19 cellular contexts compared by ENCODE assay signal in genomic region chr11:115618428-115618827, GRCh38.
"Had no signal": no experiment of that assay in that cellular context is flagged by ENCODE, and none has a peak within 500 bp of the region (broad histone marks: within the 10 kb centered on the region; RNA-seq: fewer than 3 reads in every experiment).

No MANE protein-coding gene starts in this region.

- H3K36me3 ChIP-seq: gastroesophageal sphincter, heart right ventricle, tibial artery, uterus had no signal

- ATAC-seq: gastroesophageal sphincter; stimulated activated naive CD8-positive, alpha-beta T cell treated with anti-CD3 and anti-CD28 coated beads, Interleukin-15, Interleukin-2, amounts not matched to agents 100 U/mL and 50 U/mL, for 24 hours had no signal

- H3K4me3 ChIP-seq: gastroesophageal sphincter, heart right ventricle, tibial artery, uterus had no signal

- FAIRE-seq: endothelial cell of umbilical vein had no signal

- H3K27ac ChIP-seq: gastroesophageal sphincter, tibial artery, uterus, VCaP had no signal

- H3K9me3 ChIP-seq: gastroesophageal sphincter, heart right ventricle, tibial artery, uterus had no signal

- H3K4me1 ChIP-seq: uterus had no signal

- H3K27me3 ChIP-seq: gastroesophageal sphincter, uterus had no signal

- DNase-seq: activated CD4-positive, alpha-beta T cell treated with anti-CD3 and anti-CD28 coated beads, Interleukin-2, amount 50 U/mL, for 1 hour; activated CD4-positive, CD25-positive, alpha-beta regulatory T cell treated with anti-CD3 and anti-CD28 coated beads, Interleukin-2, amount 50 U/mL, for 72 hours; activated CD8-positive, alpha-beta memory T cell treated with anti-CD3 and anti-CD28 coated beads for 24 hours; activated gamma-delta T cell; amniotic stem cell; effector memory CD4-positive, alpha-beta T cell; heart right ventricle; kidney glomerular epithelial cell; stimulated activated CD4-positive, alpha-beta T cell treated with anti-CD3 and anti-CD28 coated beads, Interleukin-12 subunit alpha, Interleukin-12 subunit beta, amount 100 ng/mL, for 4 hours; stimulated activated CD4-positive, alpha-beta T cell treated with anti-CD3 and anti-CD28 coated beads, Interleukin-1b, Interleukin-23, amount 100 ng/mL, for 48 hours; stimulated activated naive CD8-positive, alpha-beta T cell treated with anti-CD3 and anti-CD28 coated beads, Interleukin-15, Interleukin-2, amounts not matched to agents 100 U/mL and 50 U/mL, for 24 hours; substantia nigra; SW 1271; T-helper 2 cell; tibial artery; uterus had no signal
